14 cellular contexts compared by ENCODE assay signal in genomic region chr22:38935023-38935422, GRCh38. TPM values are rescaled to one million over a fixed set of nuclear protein-coding genes. Genes with fewer than 3 reads are reported as not detected.
DNase-seq lines count a peak whose midpoint lies in the region; ATAC-seq and TF ChIP-seq lines count a peak whose summit lies in the region.
"Had no signal": no experiment of that assay in that cellular context is flagged by ENCODE, and none has a peak within 500 bp of the region (broad histone marks: within the 10 kb centered on the region; RNA-seq: fewer than 3 reads in every experiment).

No MANE protein-coding gene starts in this region.

- H3K27ac Mint-ChIP-seq in HFFc6, result no peak overlapping the region
- H3K27ac Mint-ChIP-seq in glutamatergic neuron (ENCODE audit: unreplicated experiment), result no peak overlapping the region
- H3K27ac Mint-ChIP-seq: activated CD4-positive, alpha-beta memory T cell treated with anti-CD3 and anti-CD28 coated beads for 36 hours; B cell had no signal

- no peaks in the 10 kb centered on the region for H3K4me1 Mint-ChIP-seq in HFFc6 (ENCODE audit: low read depth)
- no peaks in the 10 kb centered on the region for H3K4me1 Mint-ChIP-seq in glutamatergic neuron (ENCODE audit: low read depth, unreplicated experiment)
- H3K4me1 Mint-ChIP-seq: B cell had no signal

- no peak overlapping the region for H3K4me3 Mint-ChIP-seq in HFFc6
- no peak overlapping the region for H3K4me3 Mint-ChIP-seq in glutamatergic neuron (ENCODE audit: unreplicated experiment)
- H3K4me3 Mint-ChIP-seq: activated CD4-positive, alpha-beta memory T cell treated with anti-CD3 and anti-CD28 coated beads for 36 hours; B cell had no signal

- TF ChIP-seq CTCF in HFFc6 (IDR thresholded peaks at IDR 0.05), result no peak
- no peak for TF ChIP-seq CTCF in glutamatergic neuron (IDR thresholded peaks at IDR 0.05; ENCODE audit: partially characterized antibody, unreplicated experiment)

- H3K27me3 Mint-ChIP-seq in HFFc6 (ENCODE audit: insufficient read depth), result peaks cover 45% of the 10 kb centered on the region
- peaks cover 7% of the 10 kb centered on the region for H3K27me3 Mint-ChIP-seq in glutamatergic neuron (ENCODE audit: unreplicated experiment)

- ATAC-seq in GM18502 (IDR thresholded peaks at IDR 0.05; ENCODE audit: poor library complexity, unreplicated experiment), result no peak

- DNase-seq in COLO668 (lab: John Stamatoyannopoulos, UW; ENCODE audit: unreplicated experiment) (peak; percentile 97), NCI-H146 (lab: John Stamatoyannopoulos, UW) (peak; percentile 70), SHP77 (lab: John Stamatoyannopoulos, UW) (peak; percentile 66 to 94), kidney tubule cell (ENCODE audit: low spot score) (peak; percentile 72), HFFc6 (no peak), SIG-M5 (lab: John Stamatoyannopoulos, UW) (no peak), glutamatergic neuron (no peak)
- DNase-seq: activated CD4-positive, alpha-beta memory T cell treated with anti-CD3 and anti-CD28 coated beads for 36 hours; MM.1S; retina had no signal

- H3K36me3 Mint-ChIP-seq in HFFc6 (ENCODE audit: low read depth), result no peaks in the 10 kb centered on the region
- H3K36me3 Mint-ChIP-seq in glutamatergic neuron (ENCODE audit: unreplicated experiment), result no peaks in the 10 kb centered on the region
- H3K36me3 Mint-ChIP-seq: activated CD4-positive, alpha-beta memory T cell treated with anti-CD3 and anti-CD28 coated beads for 36 hours had no signal

- H3K9me3 Mint-ChIP-seq in HFFc6 (no peaks in the 10 kb centered on the region), glutamatergic neuron (ENCODE audit: unreplicated experiment) (peaks cover 1% of the 10 kb centered on the region)
- H3K9me3 Mint-ChIP-seq: activated CD4-positive, alpha-beta memory T cell treated with anti-CD3 and anti-CD28 coated beads for 36 hours had no signal

RNA-seq across cellular contexts. Expression of gene APOBEC3A, which starts 22.4 kb away (rescaled TPM):
- total RNA-seq in HFFc6 (2021; fragmentation: NEBNext Ultra II Directional; extraction: Animal tissue kit (Norgen Biotek cat#: 25700)), result not detected
- total RNA-seq in glutamatergic neuron (ENCODE audit: unreplicated experiment), result not detected
- total RNA-seq: B cell, endothelial cell of umbilical vein, SK-MEL-5 had no signal

RNA-seq across cellular contexts. Expression of gene APOBEC3B, which starts 47.1 kb away (rescaled TPM):
- total RNA-seq in HFFc6 (2021; fragmentation: NEBNext Ultra II Directional; extraction: Animal tissue kit (Norgen Biotek cat#: 25700)), result 10 to 100 TPM; 14.9 to 44.2 (median 39.4) TPM
- total RNA-seq in glutamatergic neuron (ENCODE audit: unreplicated experiment), result not detected

Comparison
In these comparisons a context has a peak if more than half of its experiments do, and no peak if none do; other contexts are left out.
1. DNase-seq: peak in COLO668 (single experiment), NCI-H146 (single experiment), SHP77 (2 of 2) and kidney tubule cell (single experiment); none in HFFc6 (single experiment), SIG-M5 (single experiment) and glutamatergic neuron (single experiment).
2. RNA of gene APOBEC3B, which starts 47.1 kb away (total RNA-seq): 14.9 to 44.2 TPM in HFFc6; not detected in glutamatergic neuron (single experiment); every median in the first group is over 10 times any median in the second.